ENCODE assay signal across 2 cellular contexts in the genomic region with DNA sequence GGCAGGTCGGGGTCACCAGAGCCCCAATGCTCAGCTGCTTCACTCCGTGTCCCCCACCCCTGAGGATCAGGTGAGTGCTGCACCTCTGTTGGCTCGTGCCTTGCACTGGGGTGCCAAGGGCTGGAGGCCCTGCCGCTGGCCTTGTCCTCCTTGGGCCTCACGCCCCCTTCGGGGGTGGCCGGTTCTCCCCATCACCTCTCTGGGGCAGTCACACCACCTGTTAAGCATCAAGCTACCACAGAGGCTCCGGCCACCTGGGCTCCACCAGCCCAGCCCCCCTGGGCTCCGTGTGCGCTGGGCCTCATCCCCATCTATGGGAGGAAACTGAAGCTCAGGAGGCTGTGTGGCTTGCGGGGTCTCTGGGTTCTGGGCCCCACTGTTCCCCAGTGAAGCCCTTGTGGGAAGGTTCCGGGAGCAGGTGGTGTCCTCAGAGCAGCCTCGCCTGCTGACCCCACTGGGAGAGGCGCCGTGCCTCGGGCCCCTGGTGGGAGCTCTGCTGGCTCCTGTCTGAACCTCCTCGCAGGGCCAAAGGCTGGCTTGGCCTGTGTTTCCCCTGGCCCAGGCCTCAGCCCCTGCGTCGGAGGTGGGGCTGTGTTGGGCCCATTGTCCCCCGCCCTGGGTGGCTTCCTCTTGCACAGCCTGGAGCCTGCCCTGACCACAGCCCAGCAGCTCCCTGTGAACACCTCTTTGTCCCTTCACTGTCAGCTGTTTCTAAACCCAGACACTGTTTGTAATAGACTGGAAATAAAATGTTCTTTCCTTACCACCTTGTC.
A peak's percentile ranks its signal among the peaks of the same experiment; 100 is the strongest.
TF ChIP-seq lines count a peak whose summit lies in the region.

No MANE protein-coding gene starts in this region.

TF ChIP-seq in HepG2, 621 proteins besides CTCF, POLR2A, EP300 and RAD21:
- TF ChIP-seq UBTF (CRISPR knock-in tag; IDR thresholded peaks at IDR 0.05): peak; percentile 48
- TF ChIP-seq HHEX (CRISPR knock-in tag; IDR thresholded peaks at IDR 0.05): no peak
- peak; percentile 27 for TF ChIP-seq ZNF687 (CRISPR knock-in tag; IDR thresholded peaks at IDR 0.05)

TF ChIP-seq in H1, 55 proteins besides CTCF, POLR2A, EP300 and RAD21:
- TF ChIP-seq YY1 (IDR thresholded peaks at IDR 0.05; ENCODE audit: low read depth, low read length) (no peak), CEBPB (IDR thresholded peaks at IDR 0.05; ENCODE audit: low read depth, low read length) (no peak), CHD2 (IDR thresholded peaks at IDR 0.05; ENCODE audit: low read length) (no peak), GTF2F1 (IDR thresholded peaks at IDR 0.05; ENCODE audit: borderline replicate concordance, low read depth, low read length) (no peak), BCL11A (IDR thresholded peaks at IDR 0.05; ENCODE audit: low read depth in 2 of 2, low read length in 2 of 2) (no peak), POLR2AphosphoS5 (IDR thresholded peaks at IDR 0.05; ENCODE audit: low read depth, low read length) (no peak), HDAC2 (IDR thresholded peaks at IDR 0.05; ENCODE audit: borderline replicate concordance in 1 of 2, low read depth in 2 of 2, low read length in 2 of 2) (no peak), SP1 (IDR thresholded peaks at IDR 0.05; ENCODE audit: low read depth, low read length) (no peak), CREB1 (IDR thresholded peaks at IDR 0.05) (no peak), HDAC6 (IDR thresholded peaks at IDR 0.05; ENCODE audit: low read depth, low read length) (no peak), ASH2L (IDR thresholded peaks at IDR 0.05; ENCODE audit: low read length) (no peak), RXRA (IDR thresholded peaks at IDR 0.05; ENCODE audit: insufficient read depth, low read depth, low read length) (no peak), MAFK (IDR thresholded peaks at IDR 0.05; ENCODE audit: low read depth, low read length) (no peak), TCF12 (IDR thresholded peaks at IDR 0.05; ENCODE audit: low read depth, low read length) (no peak), TBP (IDR thresholded peaks at IDR 0.05; ENCODE audit: low read depth, low read length) (no peak), SIN3A (conservative IDR thresholded peaks at IDR 0.05 in 1 of 2, IDR thresholded peaks at IDR 0.05 in 1 of 2; ENCODE audit: low read depth in 1 of 2, low read length in 2 of 2) (no peak), POU5F1 (IDR thresholded peaks at IDR 0.05; ENCODE audit: low read depth, low read length) (no peak), JUN (IDR thresholded peaks at IDR 0.05; ENCODE audit: low read depth, low read length) (no peak)
- TF ChIP-seq, protein P1, sequence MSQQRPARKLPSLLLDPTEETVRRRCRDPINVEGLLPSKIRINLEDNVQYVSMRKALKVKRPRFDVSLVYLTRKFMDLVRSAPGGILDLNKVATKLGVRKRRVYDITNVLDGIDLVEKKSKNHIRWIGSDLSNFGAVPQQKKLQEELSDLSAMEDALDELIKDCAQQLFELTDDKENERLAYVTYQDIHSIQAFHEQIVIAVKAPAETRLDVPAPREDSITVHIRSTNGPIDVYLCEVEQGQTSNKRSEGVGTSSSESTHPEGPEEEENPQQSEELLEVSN (IDR thresholded peaks at IDR 0.05): no peak
